ENCODE assay signal across 1 cellular context in genomic region chr9:109496126-109496707, GRCh38.
TF ChIP-seq lines count a peak whose summit lies in the region.

No MANE protein-coding gene starts in this region.

TF ChIP-seq in HepG2, 621 proteins besides CTCF, POLR2A, EP300 and RAD21:
- TF ChIP-seq ZBTB40 (IDR thresholded peaks at IDR 0.05) (no peak), ZBTB40 (CRISPR knock-in tag; IDR thresholded peaks at IDR 0.05) (no peak), KDM1A (CRISPR knock-in tag; IDR thresholded peaks at IDR 0.05) (0 out of 2 replicates have a peak, but pooled peaks have one; percentile 39), ZNF629 (CRISPR knock-in tag; conservative IDR thresholded peaks at IDR 0.05) (peak; percentile 91)
TF ChIP-seq in HepG2: peak in this region for 2.
